ENCODE assay signal across 20 cellular contexts in the genomic region with DNA sequence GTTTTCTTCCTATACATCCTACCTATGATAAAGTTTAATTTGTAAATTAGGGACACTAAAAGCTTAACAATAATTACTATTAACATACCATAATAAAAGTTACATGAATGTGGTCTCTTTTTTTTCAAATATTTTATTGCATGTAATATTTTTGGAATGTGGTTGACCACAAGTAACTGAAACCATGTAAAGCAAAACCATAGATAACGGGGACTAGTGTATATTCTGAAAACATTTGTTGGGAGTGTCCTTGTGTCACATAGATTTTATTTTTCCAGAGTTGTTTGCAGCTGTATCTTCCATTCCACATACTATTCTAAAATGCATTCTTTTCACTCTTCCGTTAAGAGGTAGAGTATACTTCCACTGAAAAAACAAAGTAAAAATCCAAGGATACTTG.
DNase-seq lines count a peak whose midpoint lies in the region; ATAC-seq and TF ChIP-seq lines count a peak whose summit lies in the region.
"Had no signal": no experiment of that assay in that cellular context is flagged by ENCODE, and none has a peak within 500 bp of the region (broad histone marks: within the 10 kb centered on the region; RNA-seq: fewer than 3 reads in every experiment).

No MANE protein-coding gene starts in this region.

- DNase-seq in EH (ENCODE audit: low read depth): peak; percentile 22
- peak; percentile 47 for DNase-seq in HS-27A (ENCODE audit: low read depth)
- DNase-seq in MV-4-11 (lab: John Stamatoyannopoulos, UW): peak; percentile 51
- DNase-seq in choroid plexus epithelial cell (ENCODE audit: low read depth): peak; percentile 49
- DNase-seq in thyroid gland: no peak
- no peak for DNase-seq in GM19240 (ENCODE audit: insufficient read length, low spot score)
- DNase-seq: CD8-positive, alpha-beta T cell; DMS79; NCI-H1105 treated with DMSO at 0.1 percent for 48 hours; NCI-H1694; NCI-H2081 treated with DMSO at 0.1 percent for 48 hours; NCI-H446 treated with DMSO at 0.1 percent for 48 hours; NCI-H69; NK-92 treated with Interleukin-12 subunit alpha and Interleukin-12 subunit beta, amount 100 ng/mL, for 24 hours; SIG-M5 had no signal

- H3K4me1 ChIP-seq in thyroid gland: no peaks in the 10 kb centered on the region

- intact Hi-C loops in thyroid gland (cut with DNase I): no loop called here

- no peak for ATAC-seq in HG03432 (IDR thresholded peaks at IDR 0.05; ENCODE audit: unreplicated experiment)
- ATAC-seq: A549; CD8-positive, alpha-beta T cell; GM23338; HCT116; SK-N-SH treated with all-trans-retinoic acid at 6 μM for 48 hours had no signal

- H3K36me3 ChIP-seq in thyroid gland: no peaks in the 10 kb centered on the region

- no peaks in the 10 kb centered on the region for H3K27me3 ChIP-seq in thyroid gland

- TF ChIP-seq CTCF in choroid plexus epithelial cell (conservative IDR thresholded peaks at IDR 0.05; ENCODE audit: low read depth, low read length): no peak
- TF ChIP-seq CTCF in thyroid gland (IDR thresholded peaks at IDR 0.05): no peak

- WGBS in thyroid gland, 2 donors: 65 to 78% methylated on average over 2 of the region's 2 CpGs

- no peaks in the 10 kb centered on the region for H3K9me3 ChIP-seq in thyroid gland
- H3K9me3 ChIP-seq: A549 had no signal

- H3K4me3 ChIP-seq in choroid plexus epithelial cell (ENCODE audit: low read depth, low read length): no peak overlapping the region
- H3K4me3 ChIP-seq in thyroid gland (replicated peaks in 1 of 3): no peak overlapping the region
- H3K4me3 ChIP-seq: A549, GM23338 had no signal

- no peak for TF ChIP-seq POLR2A in thyroid gland (IDR thresholded peaks at IDR 0.05)

- no peak overlapping the region for H3K27ac ChIP-seq in thyroid gland
- H3K27ac ChIP-seq: A549 had no signal

Comparison
In these comparisons a context has a peak if more than half of its experiments do, and no peak if none do; other contexts are left out.
1. DNase-seq: peak in EH (single experiment), HS-27A (single experiment), MV-4-11 (single experiment) and choroid plexus epithelial cell (single experiment); none in thyroid gland (0 of 2) and GM19240 (single experiment).